14 cellular contexts compared by ENCODE assay signal in the genomic region with DNA sequence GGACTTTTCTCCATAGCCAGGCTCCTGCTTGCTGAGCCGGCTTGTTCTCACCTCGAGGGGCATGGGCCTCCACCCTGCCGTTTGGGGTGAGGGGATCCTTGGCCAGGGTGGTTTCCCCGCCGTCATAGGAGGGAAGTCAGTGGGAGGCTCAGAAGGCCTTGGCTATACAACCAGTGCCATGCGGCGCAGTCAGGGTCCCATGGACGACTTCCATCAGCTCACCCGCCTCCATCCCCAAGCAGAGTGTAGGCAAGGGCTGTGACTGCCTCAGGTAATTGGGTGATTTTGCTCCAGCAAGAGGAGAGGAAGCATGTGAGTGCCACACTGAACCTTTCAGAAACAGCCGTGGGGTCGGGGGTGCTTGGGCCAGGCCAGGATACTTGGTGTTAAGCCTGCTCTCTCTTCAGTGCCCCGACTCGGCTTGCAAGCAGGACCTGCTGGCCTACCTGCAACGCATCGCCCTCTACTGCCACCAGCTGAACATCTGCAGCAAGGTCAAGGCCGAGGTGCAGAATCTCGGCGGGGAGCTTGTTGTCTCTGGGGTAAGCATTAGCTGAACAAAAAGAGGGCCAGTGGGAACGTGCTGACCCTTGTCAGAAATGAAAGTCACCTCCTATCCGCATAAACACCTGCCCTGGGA. TPM values are rescaled to one million over a fixed set of nuclear protein-coding genes. Genes with fewer than 3 reads are reported as not detected.
DNase-seq lines count a peak whose midpoint lies in the region; TF ChIP-seq lines count a peak whose summit lies in the region.
"Had no signal": no experiment of that assay in that cellular context is flagged by ENCODE, and none has a peak within 500 bp of the region (broad histone marks: within the 10 kb centered on the region; RNA-seq: fewer than 3 reads in every experiment).

No MANE protein-coding gene starts in this region.

- WGBS in prostate gland = 77% methylated on average over 20 of the region's 20 CpGs

- H3K4me1 Mint-ChIP-seq in mesothelial cell of epicardium = no peaks in the 10 kb centered on the region

- peaks cover 3 to 29% of the 10 kb centered on the region in 2 donors for H3K36me3 ChIP-seq in prostate gland
- H3K36me3 ChIP-seq: ovary had no signal

- no peaks in the 10 kb centered on the region for H3K4me1 ChIP-seq in prostate gland (replicated peaks)
- H3K4me1 ChIP-seq: SJSA1 had no signal

- H3K27ac ChIP-seq in dorsolateral prefrontal cortex = peak overlapping the region in 30 of 59 donors; percentile 1 to 96 (median 46)
- no peak overlapping the region for H3K27ac ChIP-seq in prostate gland
- H3K27ac ChIP-seq: ovary, SJSA1 had no signal

- H3K9me3 ChIP-seq in prostate gland = no peaks in the 10 kb centered on the region
- H3K9me3 ChIP-seq: ovary, SJSA1 had no signal

- no peaks in the 10 kb centered on the region for H3K9me3 Mint-ChIP-seq in mesothelial cell of epicardium

- TF ChIP-seq POLR2A in prostate gland (IDR thresholded peaks at IDR 0.05) = no peak

- H3K27me3 ChIP-seq in dorsolateral prefrontal cortex (no peaks in the 10 kb centered on the region), prostate gland (replicated peaks; ENCODE audit: insufficient read depth) (no peaks in the 10 kb centered on the region)
- H3K27me3 ChIP-seq: ovary, SJSA1 had no signal

- peaks cover 53% of the 10 kb centered on the region for H3K36me3 Mint-ChIP-seq in mesothelial cell of epicardium
- H3K36me3 Mint-ChIP-seq: activated naive CD8-positive, alpha-beta T cell had no signal

- no peak overlapping the region for H3K4me3 ChIP-seq in dorsolateral prefrontal cortex
- no peak overlapping the region for H3K4me3 ChIP-seq in prostate gland
- H3K4me3 ChIP-seq: ovary, SJSA1 had no signal

- H3K27ac Mint-ChIP-seq in mesothelial cell of epicardium = no peak overlapping the region
- H3K27ac Mint-ChIP-seq: activated naive CD8-positive, alpha-beta T cell had no signal

- no peaks in the 10 kb centered on the region for H3K27me3 Mint-ChIP-seq in mesothelial cell of epicardium (ENCODE audit: low read depth)
- H3K27me3 Mint-ChIP-seq: activated naive CD8-positive, alpha-beta T cell had no signal

- peak; percentile 54 for DNase-seq in activated CD8-positive, alpha-beta memory T cell treated with anti-CD3 and anti-CD28 coated beads for 24 hours
- DNase-seq in activated CD8-positive, alpha-beta memory T cell treated with anti-CD3 and anti-CD28 coated beads, Interleukin-2, amount 50 U/mL, for 4 hours = no peak
- peak in 1 of 10 donors; percentile 43 for DNase-seq in dorsolateral prefrontal cortex
- peak; percentile 76 for DNase-seq in posterior vena cava (ENCODE audit: low spot score)
- DNase-seq in AG20443 (ENCODE audit: low spot score) = no peak
- DNase-seq in prostate gland (ENCODE audit: low spot score) = no peak
- DNase-seq in mesothelial cell of epicardium (ENCODE audit: low spot score in 2 of 2, unreplicated experiment in 2 of 2) = no peak
- DNase-seq: Kasumi-1, NCI-H2107, trophoblast cell had no signal

- H3K4me3 Mint-ChIP-seq in mesothelial cell of epicardium = no peak overlapping the region
- H3K4me3 Mint-ChIP-seq: activated naive CD8-positive, alpha-beta T cell had no signal

- peak; percentile 33; the same call in 1 of the 2 replicates for TF ChIP-seq CTCF in LNCAP (IDR thresholded peaks at IDR 0.05)
- TF ChIP-seq CTCF in dorsolateral prefrontal cortex (IDR thresholded peaks at IDR 0.05 in 54 of 56, conservative IDR thresholded peaks at IDR 0.05 in 2 of 56; ENCODE audit: low read depth in 1 of 56, partially characterized antibody in 56 of 56) = no peak
- TF ChIP-seq CTCF in prostate gland (IDR thresholded peaks at IDR 0.05) = no peak
- TF ChIP-seq CTCF in mesothelial cell of epicardium (IDR thresholded peaks at IDR 0.05; ENCODE audit: unreplicated experiment) = no peak

- intact Hi-C loops in dorsolateral prefrontal cortex (cut with DNase I) (no loop called here), posterior vena cava (cut with DNase I) (no loop called here), prostate gland (cut with DNase I) (no loop called here)

RNA-seq across cellular contexts. Expression of gene LRRTM2, which starts 57.2 kb away (rescaled TPM):
- total RNA-seq in dorsolateral prefrontal cortex = 10 to 100 TPM; 19.2 to 91.2 (median 65.0) TPM
- total RNA-seq in posterior vena cava = under 1 TPM; 0.09 to 0.10 TPM
- total RNA-seq in prostate gland = not detected
- 0.09 to 0.18 TPM (median 0.13 TPM) in 3 replicates for total RNA-seq in mesothelial cell of epicardium

Comparison
In these comparisons a context has a peak if more than half of its experiments do, and no peak if none do; other contexts are left out.
1. DNase-seq: peak in activated CD8-positive, alpha-beta memory T cell treated with anti-CD3 and anti-CD28 coated beads for 24 hours (single experiment) and posterior vena cava (single experiment); none in activated CD8-positive, alpha-beta memory T cell treated with anti-CD3 and anti-CD28 coated beads, Interleukin-2, amount 50 U/mL, for 4 hours (single experiment), AG20443 (single experiment), prostate gland (single experiment) and mesothelial cell of epicardium (0 of 2).
2. H3K27ac ChIP-seq: peak in dorsolateral prefrontal cortex (30 of 59); none in prostate gland (0 of 2).
3. RNA of gene LRRTM2, which starts 57.2 kb away (total RNA-seq): 19.2 to 91.2 TPM in dorsolateral prefrontal cortex; not detected in prostate gland, 0.09 to 0.18 TPM in mesothelial cell of epicardium and 0.09 to 0.10 TPM in posterior vena cava; every median in the first group is over 10 times any median in the second.